In genomic region chr1:163820748-163821147, GRCh38 we compare ENCODE assay signal across 15 cellular contexts.
DNase-seq lines count a peak whose midpoint lies in the region; ATAC-seq and TF ChIP-seq lines count a peak whose summit lies in the region.
"Had no signal": no experiment of that assay in that cellular context is flagged by ENCODE, and none has a peak within 500 bp of the region (broad histone marks: within the 10 kb centered on the region; RNA-seq: fewer than 3 reads in every experiment).

No MANE protein-coding gene starts in this region.

- peak; percentile 43 for TF ChIP-seq CTCF in AG10803 (conservative IDR thresholded peaks at IDR 0.05; ENCODE audit: low read length)
- peak; percentile 26 to 55 for TF ChIP-seq CTCF in brain (conservative IDR thresholded peaks at IDR 0.05)

- DNase-seq in AG10803 (ENCODE audit: low read depth) (peak; percentile 16), LHCN-M2 (ENCODE audit: low read depth) (peak; percentile 32), iris pigment epithelial cell (ENCODE audit: low read depth) (peak; percentile 42), epidermal melanocyte (ENCODE audit: insufficient read length, low spot score) (no peak)
- DNase-seq in activated CD4-positive, alpha-beta T cell treated with anti-CD3 and anti-CD28 coated beads, Interleukin-2, amount 50 U/mL, for 48 hours, result no peak
- DNase-seq: activated B cell treated with CpG ODN at 0.5 μM for 24 hours; activated T-cell treated with anti-CD3 and anti-CD28 coated beads, Interleukin-2, amount 50 U/mL, for 4 hours; anterior cingulate cortex; effector memory CD8-positive, alpha-beta T cell; NCI-H226; retina; stomach had no signal

- H3K4me3 ChIP-seq in AG10803 (ENCODE audit: low read length), result no peak overlapping the region
- H3K4me3 ChIP-seq: stomach had no signal

- peaks cover 22% of the 10 kb centered on the region for H3K4me1 Mint-ChIP-seq in brain
- no peaks in the 10 kb centered on the region for H3K4me1 Mint-ChIP-seq in activated T-helper 17 cell treated with anti-CD3 and anti-CD28 coated beads, Interleukin-2, amount 50 U/mL, for 72 hours
- H3K4me1 Mint-ChIP-seq: activated B cell treated with CpG ODN at 0.5 μM for 24 hours had no signal

- H3K27me3 Mint-ChIP-seq in brain, result peaks cover 3% of the 10 kb centered on the region
- H3K27me3 Mint-ChIP-seq in activated T-helper 17 cell treated with anti-CD3 and anti-CD28 coated beads, Interleukin-2, amount 50 U/mL, for 72 hours, result no peaks in the 10 kb centered on the region
- H3K27me3 Mint-ChIP-seq: activated B cell treated with CpG ODN at 0.5 μM for 24 hours; effector memory CD8-positive, alpha-beta T cell had no signal

- no peak for ATAC-seq in activated T-helper 17 cell treated with anti-CD3 and anti-CD28 coated beads, Interleukin-2, amount 50 U/mL, for 72 hours (replicated peaks)
- ATAC-seq in GM19395 (IDR thresholded peaks at IDR 0.05; ENCODE audit: unreplicated experiment), result no peak
- ATAC-seq: activated T-cell treated with anti-CD3 and anti-CD28 coated beads, Interleukin-2, amount 50 U/mL, for 4 hours; effector memory CD8-positive, alpha-beta T cell had no signal

- peaks cover 0 to 4% (median 3%) of the 10 kb centered on the region in 5 experiments for H3K9me3 Mint-ChIP-seq in brain
- peaks cover 16% of the 10 kb centered on the region for H3K9me3 Mint-ChIP-seq in activated T-helper 17 cell treated with anti-CD3 and anti-CD28 coated beads, Interleukin-2, amount 50 U/mL, for 72 hours
- H3K9me3 Mint-ChIP-seq: effector memory CD8-positive, alpha-beta T cell had no signal

- H3K27ac Mint-ChIP-seq in brain, result peak overlapping the region in 3 of 5 experiments; percentile 14 to 70 (median 31)
- no peak overlapping the region for H3K27ac Mint-ChIP-seq in activated T-helper 17 cell treated with anti-CD3 and anti-CD28 coated beads, Interleukin-2, amount 50 U/mL, for 72 hours
- H3K27ac Mint-ChIP-seq: activated B cell treated with CpG ODN at 0.5 μM for 24 hours; effector memory CD8-positive, alpha-beta T cell had no signal

- no peaks in the 10 kb centered on the region for H3K36me3 Mint-ChIP-seq in brain
- H3K36me3 Mint-ChIP-seq in activated T-helper 17 cell treated with anti-CD3 and anti-CD28 coated beads, Interleukin-2, amount 50 U/mL, for 72 hours (ENCODE audit: low read depth), result no peaks in the 10 kb centered on the region

- no peak overlapping the region for H3K4me3 Mint-ChIP-seq in brain
- no peak overlapping the region for H3K4me3 Mint-ChIP-seq in activated T-helper 17 cell treated with anti-CD3 and anti-CD28 coated beads, Interleukin-2, amount 50 U/mL, for 72 hours
- H3K4me3 Mint-ChIP-seq: activated B cell treated with CpG ODN at 0.5 μM for 24 hours; activated T-cell treated with anti-CD3 and anti-CD28 coated beads, Interleukin-2, amount 50 U/mL, for 4 hours; effector memory CD8-positive, alpha-beta T cell had no signal

Comparison
In these comparisons a context has a peak if more than half of its experiments do, and no peak if none do; other contexts are left out.
1. DNase-seq: peak in AG10803 (single experiment), LHCN-M2 (single experiment) and iris pigment epithelial cell (single experiment); none in epidermal melanocyte (single experiment) and activated CD4-positive, alpha-beta T cell treated with anti-CD3 and anti-CD28 coated beads, Interleukin-2, amount 50 U/mL, for 48 hours (0 of 2).